Comparison of ENCODE assay signal across 8 cellular contexts in genomic region chr14:91059576-91060471, GRCh38. TPM values are rescaled to one million over a fixed set of nuclear protein-coding genes. Genes with fewer than 3 reads are reported as not detected.
DNase-seq lines count a peak whose midpoint lies in the region; ATAC-seq and TF ChIP-seq lines count a peak whose summit lies in the region.

No MANE protein-coding gene starts in this region.

- H3K9me3 Mint-ChIP-seq in T-helper 1 cell treated with Interleukin-12 subunit alpha and Interleukin-12 subunit beta and Interleukin-4 antibody, amounts not matched to agents 30 μg/mL and 1 μg/mL, for 36 hours: peaks cover 8% of the 10 kb centered on the region

- no peaks in the 10 kb centered on the region for H3F3A ChIP-seq in GM23248 (ENCODE audit: insufficient read depth)

- peak overlapping the region; percentile 50 for H3K27ac Mint-ChIP-seq in T-helper 1 cell treated with Interleukin-12 subunit alpha and Interleukin-12 subunit beta and Interleukin-4 antibody, amounts not matched to agents 30 μg/mL and 1 μg/mL, for 36 hours

- ATAC-seq in sciatic nerve: peak; percentile 38

- H3K9me2 ChIP-seq in GM23248 (ENCODE audit: insufficient read depth): no peaks in the 10 kb centered on the region
- H3K9me2 ChIP-seq in hepatocyte (replicated peaks; ENCODE audit: insufficient read depth): no peaks in the 10 kb centered on the region

- H3K27ac ChIP-seq in GM23248 (peak overlapping the region; percentile 82), angular gyrus (ENCODE audit: low read depth, low read length) (peak overlapping the region; percentile 93), hepatocyte (peak overlapping the region; percentile 92)

- H3K79me2 ChIP-seq in GM23248 (ENCODE audit: insufficient read depth) (no peaks in the 10 kb centered on the region), hepatocyte (peaks cover 27% of the 10 kb centered on the region)

- H3K36me3 Mint-ChIP-seq in T-helper 1 cell treated with Interleukin-12 subunit alpha and Interleukin-12 subunit beta and Interleukin-4 antibody, amounts not matched to agents 30 μg/mL and 1 μg/mL, for 36 hours (ENCODE audit: low read depth): peaks cover 37% of the 10 kb centered on the region

- TF ChIP-seq CTCF in LNCAP (IDR thresholded peaks at IDR 0.05) (peak; percentile 46; the same call in 1 of the 2 replicates), hepatocyte (IDR thresholded peaks at IDR 0.05; ENCODE audit: poor library complexity) (peak; percentile 17)

- peaks cover 47% of the 10 kb centered on the region for H3K4me1 Mint-ChIP-seq in T-helper 1 cell treated with Interleukin-12 subunit alpha and Interleukin-12 subunit beta and Interleukin-4 antibody, amounts not matched to agents 30 μg/mL and 1 μg/mL, for 36 hours (ENCODE audit: low read depth)

- intact Hi-C loops in sciatic nerve (cut with DNase I): no loop called here

- H3K4me3 ChIP-seq in GM23248: peak overlapping the region; percentile 82
- H3K4me3 ChIP-seq in hepatocyte: peak overlapping the region; percentile 85

- H3K27me3 Mint-ChIP-seq in T-helper 1 cell treated with Interleukin-12 subunit alpha and Interleukin-12 subunit beta and Interleukin-4 antibody, amounts not matched to agents 30 μg/mL and 1 μg/mL, for 36 hours (ENCODE audit: low read depth): no peaks in the 10 kb centered on the region

- H2AFZ ChIP-seq in GM23248 (peak overlapping the region; percentile 92), hepatocyte (peak overlapping the region; percentile 88)

- H4K20me1 ChIP-seq in GM23248 (ENCODE audit: insufficient read depth) (no peaks in the 10 kb centered on the region), hepatocyte (ENCODE audit: insufficient read depth, poor library complexity, severe bottlenecking) (no peaks in the 10 kb centered on the region)

- H3K36me3 ChIP-seq in ES-I3 (ENCODE audit: insufficient read depth, low read length): no peaks in the 10 kb centered on the region
- no peaks in the 10 kb centered on the region for H3K36me3 ChIP-seq in GM23248 (ENCODE audit: low read depth)
- H3K36me3 ChIP-seq in hepatocyte (replicated peaks; ENCODE audit: insufficient read depth, low read depth): no peaks in the 10 kb centered on the region

- H3K9me3 ChIP-seq in ES-I3 (ENCODE audit: control insufficient read depth, insufficient read depth, low read length) (no peaks in the 10 kb centered on the region), GM23248 (ENCODE audit: low read depth) (no peaks in the 10 kb centered on the region), hepatocyte (ENCODE audit: low read depth) (no peaks in the 10 kb centered on the region)

- in situ Hi-C loops in GM23248 (cut with MboI): no loop called here

- H3K27me3 ChIP-seq in GM23248 (replicated peaks; ENCODE audit: insufficient read depth): no peaks in the 10 kb centered on the region
- no peaks in the 10 kb centered on the region for H3K27me3 ChIP-seq in hepatocyte

- H3K9ac ChIP-seq in ES-I3 (ENCODE audit: low read depth, low read length): peak overlapping the region; percentile 92
- peak overlapping the region; percentile 91 for H3K9ac ChIP-seq in GM23248

- H3K4me1 ChIP-seq in ES-I3 (ENCODE audit: insufficient read depth, low read length) (no peaks in the 10 kb centered on the region), GM23248 (ENCODE audit: insufficient read depth) (no peaks in the 10 kb centered on the region), hepatocyte (ENCODE audit: insufficient read depth) (peaks cover 7% of the 10 kb centered on the region)

- peak overlapping the region; percentile 86 for H3K4me3 Mint-ChIP-seq in T-helper 1 cell treated with Interleukin-12 subunit alpha and Interleukin-12 subunit beta and Interleukin-4 antibody, amounts not matched to agents 30 μg/mL and 1 μg/mL, for 36 hours

- WGBS in GM23248 (ENCODE audit: low coverage in 1 of 2, low lambda C conversion rate in 2 of 2, missing lambda C conversion rate in 2 of 2), 2 experiments: 1% methylated on average over 34 to 58 of the region's 88 CpGs
- under 1% methylated on average over 72 of the region's 88 CpGs for WGBS in hepatocyte (ENCODE audit: low lambda C conversion rate, missing lambda C conversion rate)

- peak; percentile 75 for DNase-seq in GM23248
- DNase-seq in hepatocyte (ENCODE audit: low spot score): peak; percentile 82
- DNase-seq in sciatic nerve (ENCODE audit: low spot score): peak; percentile 74
- no peak for DNase-seq in occipital lobe (lab: John Stamatoyannopoulos, UW)

- peak overlapping the region; percentile 97 for H3K4me2 ChIP-seq in GM23248 (ENCODE audit: unreplicated experiment)
- peak overlapping the region; percentile 92 for H3K4me2 ChIP-seq in hepatocyte

RNA-seq across cellular contexts. Expression of gene RPS6KA5, which starts 0.6 kb away (rescaled TPM):
- under 0.01 and 1.2 TPM in 2 replicates for total RNA-seq in GM23248 (2014; rRNA removed; shearing (Covaris generic))
- polyA plus RNA-seq in GM23248 (2016; fragmentation: Nextera tagmentation; extraction: Ambion mirVana): 0.54 and 0.61 TPM in 2 replicates
- 6.3 and 6.7 TPM in 2 replicates for total RNA-seq in hepatocyte
- polyA plus RNA-seq in hepatocyte: 3.0 and 4.8 TPM in 2 replicates
- total RNA-seq in sciatic nerve: 30.4 TPM
- 11.2 TPM for total RNA-seq in occipital lobe

RNA-seq across cellular contexts. Expression of gene DGLUCY, which starts 54.0 kb away (rescaled TPM):
- total RNA-seq in GM23248 (2014; rRNA removed; shearing (Covaris generic)): 15.2 and 28.5 TPM in 2 replicates
- 15.7 and 17.1 TPM in 2 replicates for polyA plus RNA-seq in GM23248 (2016; fragmentation: Nextera tagmentation; extraction: Ambion mirVana)
- total RNA-seq in hepatocyte: 41.0 and 51.3 TPM in 2 replicates
- polyA plus RNA-seq in hepatocyte: 34.3 and 44.8 TPM in 2 replicates
- total RNA-seq in sciatic nerve: 53.8 TPM
- 20.1 TPM for total RNA-seq in occipital lobe
